7 cellular contexts compared by ENCODE assay signal in the genomic region with DNA sequence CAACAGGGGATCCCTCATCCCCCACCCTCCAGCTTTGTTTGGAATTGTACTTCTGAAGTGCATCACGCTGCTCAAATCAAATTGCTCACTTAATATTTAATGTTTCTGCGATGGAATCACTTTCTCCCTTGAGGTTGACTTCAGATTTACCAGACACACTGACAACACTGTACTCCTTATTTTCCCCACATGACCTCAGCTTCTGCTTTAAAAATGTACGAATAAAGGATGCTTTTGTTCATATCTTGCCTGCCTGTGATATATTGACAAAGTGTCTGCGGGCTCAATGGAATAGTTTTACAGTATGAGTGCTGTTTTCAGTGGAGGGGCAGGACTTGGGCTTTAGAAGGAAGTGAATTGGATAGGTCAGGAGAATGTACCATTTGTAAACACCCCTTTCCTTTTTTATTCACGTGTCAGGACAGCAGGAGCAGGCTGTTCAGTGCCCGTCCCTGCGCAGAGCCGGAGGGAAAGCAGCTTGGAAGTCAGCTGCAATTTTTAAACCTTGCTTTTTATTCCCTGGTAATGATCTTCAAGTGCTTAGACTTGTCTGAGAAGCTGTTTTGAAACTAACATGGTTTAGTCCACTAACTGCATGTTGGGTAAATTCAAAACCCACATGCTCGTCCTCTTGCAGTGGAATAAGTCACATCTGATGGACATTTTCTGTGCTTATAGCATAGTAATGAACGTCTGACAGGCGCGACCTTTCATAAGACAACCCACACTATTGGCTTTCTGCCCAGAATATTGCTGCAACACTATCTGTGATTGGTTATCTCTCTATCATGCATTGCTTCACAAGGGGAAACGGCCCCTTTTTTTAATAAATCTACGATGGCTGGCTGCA. TPM values are rescaled to one million over a fixed set of nuclear protein-coding genes. Genes with fewer than 3 reads are reported as not detected.
A peak's percentile ranks its signal among the peaks of the same experiment; 100 is the strongest.
DNase-seq lines count a peak whose midpoint lies in the region; FAIRE-seq and TF ChIP-seq lines count a peak whose summit lies in the region.

No MANE protein-coding gene starts in this region.

- H3K4me1 ChIP-seq in kidney (ENCODE audit: control insufficient read depth in 1 of 2, insufficient read depth in 1 of 2, low read depth in 1 of 2, low read length in 2 of 2) = peaks cover 14 to 17% of the 10 kb centered on the region in 2 donors

- TF ChIP-seq CTCF in GM12864 (IDR thresholded peaks at IDR 0.05; ENCODE audit: low read depth, low read length, missing control alignments) = no peak
- no peak for TF ChIP-seq CTCF in bronchial epithelial cell (IDR thresholded peaks at IDR 0.05; ENCODE audit: insufficient read depth, low read length, severe bottlenecking)
- no peak for TF ChIP-seq CTCF in kidney (IDR thresholded peaks at IDR 0.05; ENCODE audit: borderline replicate concordance, extremely low read depth, insufficient read depth)

- CTCF ChIA-PET in HEK293T (lab: Yijun Ruan, JAX) = no interaction called here

- intact Hi-C loops in kidney (cut with DNase I) = no loop called here

- H3K36me3 ChIP-seq in bronchial epithelial cell (ENCODE audit: control insufficient read depth, insufficient read depth, low read length) (peaks cover 3% of the 10 kb centered on the region), kidney (ENCODE audit: control insufficient read depth in 1 of 2, insufficient read depth in 2 of 2, low read length in 2 of 2) (no peaks in the 10 kb centered on the region)

- POLR2A ChIA-PET in HEK293T (lab: Yijun Ruan, JAX) = interaction anchor here (0.6 to 1.5 kb wide), 6 partner anchors 10 to 62 kb away, joined by 3 to 4 read pairs (median 3); partner anchors contain the start of gene MBNL1

- DNase-seq in GM12864 (ENCODE audit: low read depth) (peak; percentile 85), HEK293T (ENCODE audit: extremely low spot score) (peak; percentile 59), NCI-H1092 (lab: John Stamatoyannopoulos, UW) (peak; percentile 65), T-helper 1 cell (peak in 4 of 5 donors; percentile 35 to 73 (median 46)), bronchial epithelial cell (ENCODE audit: low read depth) (peak; percentile 91), kidney (no peak)
- DNase-seq in stimulated activated CD4-positive, alpha-beta T cell treated with anti-CD3 and anti-CD28 coated beads, Interleukin-15, amount 100 ng/mL, for 48 hours (ENCODE audit: low read depth in 2 of 2) = peak; percentile 34 to 46

- FAIRE-seq in bronchial epithelial cell (lab: Jason Lieb, UNC) (no peak), kidney (lab: Jason Lieb, UNC) (no peak)

- no peaks in the 10 kb centered on the region for H3K27me3 ChIP-seq in bronchial epithelial cell (ENCODE audit: control insufficient read depth, insufficient read depth, low read length)

- H3K27ac ChIP-seq in kidney (ENCODE audit: low read depth in 2 of 2, low read length in 2 of 2) = peak overlapping the region; percentile 47 to 88

- no peaks in the 10 kb centered on the region for H3K9me3 ChIP-seq in kidney (ENCODE audit: control insufficient read depth in 1 of 2, low read length in 2 of 2)

- H3K9ac ChIP-seq in kidney (ENCODE audit: low read length in 2 of 2) = peak overlapping the region; percentile 47 to 66

- H3K4me3 ChIP-seq in GM12864 (ENCODE audit: low read depth, low read length) = peak overlapping the region; percentile 45
- H3K4me3 ChIP-seq in bronchial epithelial cell (ENCODE audit: low read depth, low read length) = peak overlapping the region; percentile 30
- H3K4me3 ChIP-seq in kidney (ENCODE audit: low read length in 2 of 2) = peak overlapping the region; percentile 68 to 83

TF ChIP-seq in HEK293T, 16 proteins besides CTCF, POLR2A, EP300 and RAD21:
- TF ChIP-seq, protein P1, sequence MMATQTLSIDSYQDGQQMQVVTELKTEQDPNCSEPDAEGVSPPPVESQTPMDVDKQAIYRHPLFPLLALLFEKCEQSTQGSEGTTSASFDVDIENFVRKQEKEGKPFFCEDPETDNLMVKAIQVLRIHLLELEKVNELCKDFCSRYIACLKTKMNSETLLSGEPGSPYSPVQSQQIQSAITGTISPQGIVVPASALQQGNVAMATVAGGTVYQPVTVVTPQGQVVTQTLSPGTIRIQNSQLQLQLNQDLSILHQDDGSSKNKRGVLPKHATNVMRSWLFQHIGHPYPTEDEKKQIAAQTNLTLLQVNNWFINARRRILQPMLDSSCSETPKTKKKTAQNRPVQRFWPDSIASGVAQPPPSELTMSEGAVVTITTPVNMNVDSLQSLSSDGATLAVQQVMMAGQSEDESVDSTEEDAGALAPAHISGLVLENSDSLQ (IDR thresholded peaks at IDR 0.05) = peak; percentile 90
- TF ChIP-seq FOXK2 (IDR thresholded peaks at IDR 0.05) (peak; percentile 90), HDGF (IDR thresholded peaks at IDR 0.05; ENCODE audit: borderline replicate concordance) (no peak), SP1 (IDR thresholded peaks at IDR 0.05) (no peak), ELF4 (IDR thresholded peaks at IDR 0.05) (no peak), BHLHE40 (IDR thresholded peaks at IDR 0.05; ENCODE audit: borderline replicate concordance) (peak; percentile 68), TARDBP (IDR thresholded peaks at IDR 0.05) (no peak), FOXM1 (IDR thresholded peaks at IDR 0.05; ENCODE audit: borderline replicate concordance) (no peak), NFRKB (IDR thresholded peaks at IDR 0.05) (no peak), SUZ12 (IDR thresholded peaks at IDR 0.05) (no peak), ZNF384 (IDR thresholded peaks at IDR 0.05) (no peak), FOXA1 (IDR thresholded peaks at IDR 0.05) (no peak), LEF1 (IDR thresholded peaks at IDR 0.05; ENCODE audit: borderline replicate concordance) (no peak), ARNT (IDR thresholded peaks at IDR 0.05) (no peak), CTBP1 (IDR thresholded peaks at IDR 0.05; ENCODE audit: borderline replicate concordance) (no peak), L3MBTL2 (conservative IDR thresholded peaks at IDR 0.05) (peak; percentile 46; the same call in 1 of the 2 replicates)

RNA-seq across cellular contexts. Expression of gene MBNL1, which starts 29.9 kb away (rescaled TPM):
- total RNA-seq in bronchial epithelial cell (54.8 and 79.5 TPM in 2 replicates), kidney (167 TPM)
- polyA plus RNA-seq in kidney (ENCODE audit: insufficient read depth, low read depth, low replicate concordance) = 22.0 TPM
